In genomic region chr9:93397664-93398381, GRCh38 we compare ENCODE assay signal across 18 cellular contexts. TPM values are rescaled to one million over a fixed set of nuclear protein-coding genes. Genes with fewer than 3 reads are reported as not detected.
A peak's percentile ranks its signal among the peaks of the same experiment; 100 is the strongest.
DNase-seq lines count a peak whose midpoint lies in the region; ATAC-seq and TF ChIP-seq lines count a peak whose summit lies in the region.
"Had no signal": no experiment of that assay in that cellular context is flagged by ENCODE, and none has a peak within 500 bp of the region (broad histone marks: within the 10 kb centered on the region; RNA-seq: fewer than 3 reads in every experiment).

No MANE protein-coding gene starts in this region.

- DNase-seq in EL (peak; percentile 19), cardiac fibroblast (ENCODE audit: low read depth in 2 of 2) (peak; percentile 29 to 72), omental fat pad (ENCODE audit: low spot score) (no peak), T-helper 2 cell (no peak), NCI-H2029 treated with DMSO at 0.1 percent for 48 hours (lab: John Stamatoyannopoulos, UW) (no peak)
- DNase-seq: activated CD8-positive, alpha-beta memory T cell treated with anti-CD3 and anti-CD28 coated beads, Interleukin-2, amount 50 U/mL, for 48 hours; activated effector memory CD4-positive, alpha-beta T cell treated with anti-CD3 and anti-CD28 coated beads, Interleukin-2, amount 50 U/mL, for 16 hours; Caco-2; dorsolateral prefrontal cortex; head of caudate nucleus; MG63; NCI-H187; NCI-H345; SHP77; T-helper 1 cell had no signal

- TF ChIP-seq EP300 in Ishikawa (IDR thresholded peaks at IDR 0.05; ENCODE audit: borderline replicate concordance) = no peak

- no peak for TF ChIP-seq CTCF in cardiac fibroblast (IDR thresholded peaks at IDR 0.05; ENCODE audit: low read depth, low read length)
- TF ChIP-seq CTCF in omental fat pad (IDR thresholded peaks at IDR 0.05) = no peak

- no peak overlapping the region for H3K4me3 ChIP-seq in cardiac fibroblast (replicated peaks in 1 of 2; ENCODE audit: low read depth in 2 of 2, low read length in 2 of 2)
- H3K4me3 ChIP-seq: dorsolateral prefrontal cortex, MG63 had no signal

- ATAC-seq in omental fat pad (ENCODE audit: low FRiP score) (peak; percentile 48), GM21447 (IDR thresholded peaks at IDR 0.05; ENCODE audit: unreplicated experiment) (no peak)
- ATAC-seq: left lobe of liver had no signal

- no peak for TF ChIP-seq RAD21 in Ishikawa (IDR thresholded peaks at IDR 0.05; ENCODE audit: low read depth)

TF ChIP-seq in Ishikawa, 13 proteins besides CTCF, POLR2A, EP300 and RAD21:
- TF ChIP-seq CREB1 (IDR thresholded peaks at IDR 0.05; ENCODE audit: low read depth) = no peak
- no peak for TF ChIP-seq FOXM1 (IDR thresholded peaks at IDR 0.05; ENCODE audit: borderline replicate concordance, low read depth)
- 0 out of 2 replicates have a peak, but pooled peaks have one; percentile 20 for TF ChIP-seq CEBPB (IDR thresholded peaks at IDR 0.05)
- TF ChIP-seq NFIC (IDR thresholded peaks at IDR 0.05) = no peak
- TF ChIP-seq ZBTB7A (IDR thresholded peaks at IDR 0.05; ENCODE audit: low read depth) = no peak
TF ChIP-seq in Ishikawa: peak in this region for 1.

RNA-seq across cellular contexts. Expression of gene FAM120A, which starts 53.7 kb away (rescaled TPM):
- total RNA-seq in omental fat pad = 100 to 1,000 TPM in 2 of 4 donors, 10 to 100 TPM in 2; 85.3 to 111 (median 102) TPM

RNA-seq across cellular contexts. Expression of gene FAM120AOS, which starts 55.6 kb away (rescaled TPM):
- 10 to 100 TPM; 48.2 to 61.2 (median 54.2) TPM for total RNA-seq in omental fat pad

Comparison
In these comparisons a context has a peak if more than half of its experiments do, and no peak if none do; other contexts are left out.
1. DNase-seq: peak in EL (single experiment) and cardiac fibroblast (2 of 2); none in omental fat pad (single experiment), T-helper 2 cell (0 of 5) and NCI-H2029 treated with DMSO at 0.1 percent for 48 hours (single experiment).